8 cellular contexts compared by ENCODE assay signal in genomic region chr11:66924272-66924671, GRCh38. TPM values are rescaled to one million over a fixed set of nuclear protein-coding genes. Genes with fewer than 3 reads are reported as not detected.
"Had no signal": no experiment of that assay in that cellular context is flagged by ENCODE, and none has a peak within 500 bp of the region (broad histone marks: within the 10 kb centered on the region; RNA-seq: fewer than 3 reads in every experiment).

No MANE protein-coding gene starts in this region.

- H3K4me3 ChIP-seq: GM23248 had no signal

- FAIRE-seq: H54 had no signal

- H3K27ac ChIP-seq: GM23248, KMS-11 had no signal

- DNase-seq: GM23248, GOT3, H9, HCEC 1CT, Karpas-422, KBM-7 had no signal

- H3K4me2 ChIP-seq: KMS-11 had no signal

- H3K9ac ChIP-seq: GM23248, KMS-11 had no signal

- H2AFZ ChIP-seq: GM23248 had no signal

RNA-seq across cellular contexts. Expression of gene C11orf86, which starts 50.8 kb away (rescaled TPM):
- total RNA-seq: GM23248, H9 had no signal
- polyA plus RNA-seq: GM23248 had no signal
